26 cellular contexts compared by ENCODE assay signal in genomic region chr17:81590121-81590520, GRCh38. TPM values are rescaled to one million over a fixed set of nuclear protein-coding genes. Genes with fewer than 3 reads are reported as not detected.
"Had no signal": no experiment of that assay in that cellular context is flagged by ENCODE, and none has a peak within 500 bp of the region (broad histone marks: within the 10 kb centered on the region; RNA-seq: fewer than 3 reads in every experiment).

No MANE protein-coding gene starts in this region.

- H3K27me3 ChIP-seq: Peyer's patch, SJCRH30 had no signal

- DNase-seq: Kasumi-1; MM.1S; MV-4-11; NCI-H1048; NCI-H1105; NCI-H1417; NCI-H1436 treated with DMSO at 0.1 percent for 48 hours; NCI-H1694; NCI-H187 treated with DMSO at 0.1 percent for 48 hours; NCI-H2029 treated with DMSO at 0.1 percent for 48 hours; NCI-H2171 treated with DMSO at 0.1 percent for 48 hours; NCI-H345; NCI-H446 treated with DMSO at 0.1 percent for 48 hours; NCI-H524; NCI-H526 treated with DMSO at 0.1 percent for 48 hours; NCI-H748 treated with DMSO at 0.1 percent for 48 hours; NK-92 treated with Interleukin-12 subunit alpha and Interleukin-12 subunit beta, amount 100 ng/mL, for 24 hours; PC-3; Peyer's patch; SHP77; SJCRH30; T-helper 1 cell had no signal

- H3K9me3 ChIP-seq: Peyer's patch, SJCRH30 had no signal

- H3K27ac ChIP-seq: HL-60, KMS-11, Peyer's patch, SJCRH30 had no signal

- H3K4me1 ChIP-seq: Peyer's patch, SJCRH30 had no signal

- H3K4me3 ChIP-seq: K562, Peyer's patch, SJCRH30 had no signal

- ATAC-seq: K562, PC-3, SK-N-SH treated with all-trans-retinoic acid at 6 μM for 48 hours had no signal

RNA-seq across cellular contexts. Expression of gene TSPAN10, which starts 46.9 kb away (rescaled TPM):
- total RNA-seq: Peyer's patch had no signal
